8 cellular contexts compared by ENCODE assay signal in genomic region chr1:172727956-172728603, GRCh38.
DNase-seq lines count a peak whose midpoint lies in the region; ATAC-seq and TF ChIP-seq lines count a peak whose summit lies in the region.

No MANE protein-coding gene starts in this region.

- no peaks in the 10 kb centered on the region for H3K79me2 ChIP-seq in trophoblast cell (ENCODE audit: control insufficient read depth, insufficient read depth, low read length, poor library complexity)

- H3K36me3 ChIP-seq in SJCRH30 (no peaks in the 10 kb centered on the region), colonic mucosa (no peaks in the 10 kb centered on the region), trophoblast cell (ENCODE audit: control insufficient read depth in 1 of 2, insufficient read depth in 2 of 2, low read length in 2 of 2) (peaks cover 2 to 3% of the 10 kb centered on the region in 2 experiments)

- H3K27ac ChIP-seq in SJCRH30 = no peak overlapping the region
- H3K27ac ChIP-seq in colonic mucosa = no peak overlapping the region
- H3K27ac ChIP-seq in trophoblast cell (ENCODE audit: low read depth, low read length) = no peak overlapping the region

- no peak overlapping the region for H4K8ac ChIP-seq in trophoblast cell (ENCODE audit: low read depth, low read length)

- no peak overlapping the region for H2AFZ ChIP-seq in trophoblast cell (ENCODE audit: insufficient read depth, low read length, poor library complexity)

- H3K14ac ChIP-seq in trophoblast cell (ENCODE audit: low read length) = no peak overlapping the region

- H3K27me3 ChIP-seq in SJCRH30 (no peaks in the 10 kb centered on the region), colonic mucosa (no peaks in the 10 kb centered on the region), trophoblast cell (ENCODE audit: insufficient read depth, low read length) (no peaks in the 10 kb centered on the region)

- ATAC-seq in HG02885 (IDR thresholded peaks at IDR 0.05; ENCODE audit: poor library complexity, unreplicated experiment) (peak; percentile 57), GM18907 (IDR thresholded peaks at IDR 0.05; ENCODE audit: unreplicated experiment) (no peak)

- no peak overlapping the region for H3K4ac ChIP-seq in trophoblast cell (ENCODE audit: low read depth, low read length)

- TF ChIP-seq CTCF in colonic mucosa (IDR thresholded peaks at IDR 0.05) = peak; percentile 53

- no CpG with 5 or more reads among the region's 1 CpG for WGBS in trophoblast cell (ENCODE audit: extremely low coverage, insufficient coverage, insufficient read length)

- no peak overlapping the region for H3K23ac ChIP-seq in trophoblast cell (ENCODE audit: low read length)

- H4K91ac ChIP-seq in trophoblast cell (ENCODE audit: low read depth, low read length) = no peak overlapping the region

- H4K12ac ChIP-seq in trophoblast cell (ENCODE audit: low read depth, low read length) = no peak overlapping the region

- peaks cover 6% of the 10 kb centered on the region for H3K79me1 ChIP-seq in trophoblast cell (ENCODE audit: low read length)

- H3K4me1 ChIP-seq in SJCRH30 (no peaks in the 10 kb centered on the region), colonic mucosa (no peaks in the 10 kb centered on the region), trophoblast cell (ENCODE audit: control insufficient read depth in 1 of 2, insufficient read depth in 2 of 2, low read length in 2 of 2) (peaks cover 0 to 6% of the 10 kb centered on the region in 2 experiments)

- no peak overlapping the region for H2BK5ac ChIP-seq in trophoblast cell (ENCODE audit: low read depth, low read length, poor library complexity)

- H3K18ac ChIP-seq in trophoblast cell (ENCODE audit: low read length) = no peak overlapping the region

- no peak overlapping the region for H3K4me2 ChIP-seq in trophoblast cell (ENCODE audit: low read length)

- no peak overlapping the region for H2BK120ac ChIP-seq in trophoblast cell (ENCODE audit: insufficient read depth, low read length, poor library complexity)

- H3K9ac ChIP-seq in colonic mucosa (ENCODE audit: low read depth in 2 of 2, low read length in 2 of 2) = no peak overlapping the region
- no peak overlapping the region for H3K9ac ChIP-seq in trophoblast cell (ENCODE audit: low read length)

- H2BK12ac ChIP-seq in trophoblast cell (ENCODE audit: low read length) = peak overlapping the region; percentile 12

- no peak overlapping the region for H2AK5ac ChIP-seq in trophoblast cell (ENCODE audit: low read length)

- peak; percentile 4 for DNase-seq in NCI-H2227 (lab: John Stamatoyannopoulos, UW; ENCODE audit: unreplicated experiment)
- no peak for DNase-seq in NCI-H2227 treated with DMSO at 0.1 percent for 48 hours (lab: John Stamatoyannopoulos, UW)
- peak; percentile 54 to 69 for DNase-seq in SJCRH30
- DNase-seq in colonic mucosa = no peak
- DNase-seq in trophoblast cell = peak; percentile 16 to 59
- no peak for DNase-seq in NCI-H187 (lab: John Stamatoyannopoulos, UW)

- peaks cover 5% of the 10 kb centered on the region; the same call in 1 of the 2 replicates for H3K9me3 ChIP-seq in SJCRH30 (replicated peaks)
- no peaks in the 10 kb centered on the region for H3K9me3 ChIP-seq in colonic mucosa
- peaks cover 8% of the 10 kb centered on the region for H3K9me3 ChIP-seq in trophoblast cell (ENCODE audit: insufficient read depth, low read depth, low read length)

- no peak overlapping the region for H3K4me3 ChIP-seq in SJCRH30
- no peak overlapping the region for H3K4me3 ChIP-seq in colonic mucosa
- H3K4me3 ChIP-seq in trophoblast cell (ENCODE audit: low read depth, low read length) = no peak overlapping the region

- intact Hi-C loops in colonic mucosa (cut with DNase I) = loop anchor here (5.0 kb wide), 1 partner anchor 276 kb away; no protein-coding TSS in a partner anchor

Comparison
In these comparisons a context has a peak if more than half of its experiments do, and no peak if none do; other contexts are left out.
1. DNase-seq: peak in NCI-H2227 (single experiment), SJCRH30 (2 of 2) and trophoblast cell (2 of 2); none in NCI-H2227 treated with DMSO at 0.1 percent for 48 hours (single experiment), colonic mucosa (single experiment) and NCI-H187 (0 of 2).